8 cellular contexts compared by ENCODE assay signal in genomic region chr12:57239587-57240068, GRCh38. TPM values are rescaled to one million over a fixed set of nuclear protein-coding genes. Genes with fewer than 3 reads are reported as not detected.
DNase-seq lines count a peak whose midpoint lies in the region; ATAC-seq, FAIRE-seq and TF ChIP-seq lines count a peak whose summit lies in the region.

No MANE protein-coding gene starts in this region.

- H3K4me3 ChIP-seq in Caco-2 (ENCODE audit: low read depth, low read length) (peak overlapping the region; percentile 35), HUES48 (ENCODE audit: low read depth, low read length) (peak overlapping the region; percentile 71), adipocyte (ENCODE audit: low read length) (peak overlapping the region; percentile 81), mesodermal cell (ENCODE audit: extremely low read depth, insufficient read depth, low read length, poor library complexity, severe bottlenecking) (peak overlapping the region; percentile 57)

- peak overlapping the region; percentile 45 for H3K27ac Mint-ChIP-seq in Caco-2 (ENCODE audit: unreplicated experiment)

- intact Hi-C loops in Caco-2 (cut with micrococcal nuclease; ENCODE audit: unreplicated experiment) = no loop called here

- H3K9me3 ChIP-seq in Caco-2 = no peaks in the 10 kb centered on the region
- no peaks in the 10 kb centered on the region for H3K9me3 ChIP-seq in HUES48 (ENCODE audit: control insufficient read depth, insufficient read depth, low read length)
- H3K9me3 ChIP-seq in adipocyte (ENCODE audit: control insufficient read depth, low read length) = no peaks in the 10 kb centered on the region
- H3K9me3 ChIP-seq in mesodermal cell (ENCODE audit: control insufficient read depth, low read length) = no peaks in the 10 kb centered on the region

- peaks cover 69% of the 10 kb centered on the region for H3K36me3 Mint-ChIP-seq in Caco-2 (ENCODE audit: insufficient read depth, unreplicated experiment)

- POLR2A ChIA-PET in Caco-2 (lab: Charles Lee) = interaction anchor here (0.6 to 3.3 kb wide), 5 partner anchors 10 to 1162 kb away, joined by 3 to 36 read pairs (median 4); partner anchors contain the start of gene SHMT2

- no peak for FAIRE-seq in frontal cortex (lab: Jason Lieb, UNC)

- H3K27ac ChIP-seq in HUES48 (ENCODE audit: low read depth, low read length) = no peak overlapping the region
- peak overlapping the region; percentile 10 for H3K27ac ChIP-seq in mesodermal cell (ENCODE audit: low read depth, low read length, severe bottlenecking)

- peak overlapping the region; percentile 79 for H3K4me3 Mint-ChIP-seq in Caco-2 (ENCODE audit: unreplicated experiment)

- H3K9me3 Mint-ChIP-seq in Caco-2 (ENCODE audit: unreplicated experiment) = no peaks in the 10 kb centered on the region

- H3K27me3 Mint-ChIP-seq in Caco-2 (ENCODE audit: insufficient read depth, unreplicated experiment) = peaks cover 7% of the 10 kb centered on the region

- H3K4me1 ChIP-seq in Caco-2 = peaks cover 19% of the 10 kb centered on the region
- peaks cover 35% of the 10 kb centered on the region for H3K4me1 ChIP-seq in HUES48 (ENCODE audit: control insufficient read depth, insufficient read depth, low read length)
- H3K4me1 ChIP-seq in adipocyte (ENCODE audit: control insufficient read depth, insufficient read depth, low read length) = peaks cover 37% of the 10 kb centered on the region
- peaks cover 11% of the 10 kb centered on the region for H3K4me1 ChIP-seq in mesodermal cell (ENCODE audit: control insufficient read depth, insufficient read depth, low read length, poor library complexity, severe bottlenecking)

- no peak for TF ChIP-seq POLR2A in erythroblast (IDR thresholded peaks at IDR 0.05; ENCODE audit: low read length)

- H3K9ac ChIP-seq in HUES48 (ENCODE audit: low read depth, low read length) = peak overlapping the region; percentile 66
- H3K9ac ChIP-seq in adipocyte (ENCODE audit: low read length) = peak overlapping the region; percentile 91

- no peaks in the 10 kb centered on the region for H3K36me3 ChIP-seq in Caco-2 (ENCODE audit: control insufficient read depth, insufficient read depth, low read length)
- peaks cover 1% of the 10 kb centered on the region for H3K36me3 ChIP-seq in HUES48 (ENCODE audit: control insufficient read depth, insufficient read depth, low read length)
- H3K36me3 ChIP-seq in adipocyte (ENCODE audit: control insufficient read depth, insufficient read depth, low read length, severe bottlenecking) = peaks cover 1% of the 10 kb centered on the region
- H3K36me3 ChIP-seq in mesodermal cell (ENCODE audit: control insufficient read depth, insufficient read depth, low read length) = peaks cover 5% of the 10 kb centered on the region

- 2 to 6% methylated on average over 12 to 15 of the region's 15 CpGs for WGBS in mesodermal cell (ENCODE audit: insufficient coverage in 2 of 2), 2 experiments

- H3K4me1 Mint-ChIP-seq in Caco-2 (ENCODE audit: low read depth, unreplicated experiment) = peaks cover 43% of the 10 kb centered on the region

- no peak for TF ChIP-seq CTCF in Caco-2 (IDR thresholded peaks at IDR 0.05; ENCODE audit: insufficient read depth in 1 of 2, low read depth in 1 of 2, low read length in 1 of 2, severe bottlenecking in 1 of 2, unreplicated experiment in 1 of 2)

- DNase-seq in Caco-2 (no peak), adipocyte (ENCODE audit: low read depth) (no peak), frontal cortex (ENCODE audit: low spot score in 2 of 2) (no peak), NCI-H1436 treated with DMSO at 0.1 percent for 48 hours (lab: John Stamatoyannopoulos, UW) (no peak), erythroblast (lab: John Stamatoyannopoulos, UW) (no peak)

- CTCF ChIA-PET in Caco-2 (lab: Charles Lee) = interaction anchor here (0.8 to 6.4 kb wide), 7 partner anchors 10 to 170 kb away, joined by 3 to 80 read pairs (median 8); partner anchors contain the start of genes NXPH4, SHMT2 and STAC3

- no peak for ATAC-seq in HG02798 (IDR thresholded peaks at IDR 0.05; ENCODE audit: poor library complexity, unreplicated experiment)

- peaks cover 9% of the 10 kb centered on the region for H3K27me3 ChIP-seq in Caco-2 (replicated peaks; ENCODE audit: control insufficient read depth, insufficient read depth, low read length)
- peaks cover 89% of the 10 kb centered on the region for H3K27me3 ChIP-seq in HUES48 (ENCODE audit: control insufficient read depth, insufficient read depth, low read length)
- peaks cover 4% of the 10 kb centered on the region for H3K27me3 ChIP-seq in adipocyte (replicated peaks; ENCODE audit: control insufficient read depth, insufficient read depth, low read length)

- no TSS peak for BruUV-seq in Caco-2 (replicated peaks; lab: Mats Ljungman, UMichigan)

RNA-seq across cellular contexts. Expression of gene SHMT2, which starts 10.1 kb away (rescaled TPM):
- total RNA-seq in Caco-2 (2022) (387 and 466 TPM in 2 replicates), frontal cortex (28.9 TPM)
- 166 TPM for polyA plus RNA-seq in mesodermal cell (2013, experiment 1 of 2)
- polyA plus RNA-seq in mesodermal cell (2013, experiment 2 of 2) = 157 TPM

RNA-seq across cellular contexts. Expression of gene STAC3, which starts 11.4 kb away (rescaled TPM):
- total RNA-seq in Caco-2 (2022) = 0.70 and 1.3 TPM in 2 replicates
- polyA plus RNA-seq in mesodermal cell (2013, experiment 1 of 2) = 3.3 TPM
- 1.4 TPM for polyA plus RNA-seq in mesodermal cell (2013, experiment 2 of 2)
- total RNA-seq in frontal cortex = 1.6 TPM

RNA-seq across cellular contexts. Expression of gene NXPH4, which starts 23.0 kb away (rescaled TPM):
- total RNA-seq in Caco-2 (2022) (10.0 and 10.6 TPM in 2 replicates), frontal cortex (0.82 TPM)
- polyA plus RNA-seq in mesodermal cell (2013, experiment 1 of 2) = 1.3 TPM
- 0.91 TPM for polyA plus RNA-seq in mesodermal cell (2013, experiment 2 of 2)

Comparison
In these comparisons a context has a peak if more than half of its experiments do, and no peak if none do; other contexts are left out.
1. RNA of gene SHMT2, which starts 10.1 kb away (total RNA-seq): 387 to 466 TPM in Caco-2; 28.9 TPM in frontal cortex (single experiment); every median in the first group is over 10 times any median in the second.
2. Peak in every context shown above with its lines, with median percentiles within 50 percentile points of each other: H3K4me3 ChIP-seq.